1 cellular context compared by ENCODE assay signal in the genomic region with DNA sequence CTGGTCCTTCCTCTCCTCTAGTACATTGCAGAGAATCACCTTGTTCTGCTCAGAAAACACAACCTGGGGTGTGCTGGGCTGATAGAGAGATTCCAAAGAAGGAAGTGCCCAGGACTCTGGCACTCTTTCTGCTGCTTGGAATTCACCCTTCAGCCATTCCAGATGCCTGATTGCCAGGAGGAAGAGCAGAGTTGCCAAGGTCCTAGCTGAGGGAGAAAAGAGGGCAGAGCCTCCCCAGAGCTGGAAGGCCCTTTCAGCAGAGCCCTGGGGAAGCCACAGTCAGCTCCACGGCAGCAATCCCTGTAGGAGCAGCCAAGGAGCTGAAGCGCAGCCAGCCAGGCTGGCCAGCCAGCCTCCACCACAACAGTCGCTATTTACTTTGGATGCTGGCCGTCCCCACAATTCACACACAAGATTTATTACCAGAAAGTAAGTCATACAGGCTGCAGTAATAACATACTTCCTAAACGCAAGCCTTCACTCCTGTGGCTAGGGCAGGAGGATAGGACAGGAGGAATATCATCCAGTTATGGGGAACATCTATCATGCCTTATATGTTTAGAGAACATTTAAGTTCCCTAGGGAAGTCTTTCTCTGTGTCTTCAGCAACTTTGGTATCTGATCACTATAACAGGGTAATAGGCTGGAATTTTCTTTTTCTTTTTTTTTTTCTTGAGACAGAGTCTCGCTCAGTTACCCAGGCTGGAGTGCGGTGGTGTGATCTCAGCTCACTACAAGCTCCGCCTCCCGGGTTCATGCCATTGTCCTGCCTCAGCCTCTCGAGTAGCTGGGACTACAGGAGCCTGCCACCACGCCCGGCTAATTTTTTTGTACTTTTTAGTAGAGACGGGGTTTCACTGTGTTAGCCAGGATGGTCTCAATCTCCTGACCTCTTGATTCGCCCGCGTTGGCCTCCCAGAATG.
TF ChIP-seq lines count a peak whose summit lies in the region.

No MANE protein-coding gene starts in this region.

TF ChIP-seq in IMR-90, 13 proteins besides CTCF, POLR2A, EP300 and RAD21:
- TF ChIP-seq NFE2L2 (IDR thresholded peaks at IDR 0.05; ENCODE audit: low read depth, low read length) (no peak), CHD1 (IDR thresholded peaks at IDR 0.05; ENCODE audit: low read depth, low read length) (no peak), RFX5 (IDR thresholded peaks at IDR 0.05; ENCODE audit: low read depth, low read length) (no peak), FOS (IDR thresholded peaks at IDR 0.05; ENCODE audit: low read depth, low read length) (no peak), MAZ (IDR thresholded peaks at IDR 0.05; ENCODE audit: borderline replicate concordance, low read depth, low read length) (no peak), CEBPB (IDR thresholded peaks at IDR 0.05; ENCODE audit: low read depth, low read length) (no peak), SMC3 (IDR thresholded peaks at IDR 0.05; ENCODE audit: low read depth, low read length) (no peak), RCOR1 (IDR thresholded peaks at IDR 0.05; ENCODE audit: insufficient replicate concordance, low read length) (no peak), MAFK (IDR thresholded peaks at IDR 0.05; ENCODE audit: low read depth, low read length) (no peak), BHLHE40 (IDR thresholded peaks at IDR 0.05; ENCODE audit: low read depth, low read length) (no peak; the same call in 1 of the 2 replicates), MXI1 (IDR thresholded peaks at IDR 0.05; ENCODE audit: borderline replicate concordance, low read depth, low read length) (no peak)
- TF ChIP-seq, protein P1, sequence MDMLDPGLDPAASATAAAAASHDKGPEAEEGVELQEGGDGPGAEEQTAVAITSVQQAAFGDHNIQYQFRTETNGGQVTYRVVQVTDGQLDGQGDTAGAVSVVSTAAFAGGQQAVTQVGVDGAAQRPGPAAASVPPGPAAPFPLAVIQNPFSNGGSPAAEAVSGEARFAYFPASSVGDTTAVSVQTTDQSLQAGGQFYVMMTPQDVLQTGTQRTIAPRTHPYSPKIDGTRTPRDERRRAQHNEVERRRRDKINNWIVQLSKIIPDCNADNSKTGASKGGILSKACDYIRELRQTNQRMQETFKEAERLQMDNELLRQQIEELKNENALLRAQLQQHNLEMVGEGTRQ (IDR thresholded peaks at IDR 0.05; ENCODE audit: low read depth, low read length): no peak
- TF ChIP-seq, protein P2, sequence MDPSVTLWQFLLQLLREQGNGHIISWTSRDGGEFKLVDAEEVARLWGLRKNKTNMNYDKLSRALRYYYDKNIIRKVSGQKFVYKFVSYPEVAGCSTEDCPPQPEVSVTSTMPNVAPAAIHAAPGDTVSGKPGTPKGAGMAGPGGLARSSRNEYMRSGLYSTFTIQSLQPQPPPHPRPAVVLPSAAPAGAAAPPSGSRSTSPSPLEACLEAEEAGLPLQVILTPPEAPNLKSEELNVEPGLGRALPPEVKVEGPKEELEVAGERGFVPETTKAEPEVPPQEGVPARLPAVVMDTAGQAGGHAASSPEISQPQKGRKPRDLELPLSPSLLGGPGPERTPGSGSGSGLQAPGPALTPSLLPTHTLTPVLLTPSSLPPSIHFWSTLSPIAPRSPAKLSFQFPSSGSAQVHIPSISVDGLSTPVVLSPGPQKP (IDR thresholded peaks at IDR 0.05; ENCODE audit: borderline replicate concordance, low read depth, low read length): no peak
